Comparison of ENCODE assay signal across 8 cellular contexts in genomic region chr2:26018184-26018716, GRCh38. TPM values are rescaled to one million over a fixed set of nuclear protein-coding genes. Genes with fewer than 3 reads are reported as not detected.
A peak's percentile ranks its signal among the peaks of the same experiment; 100 is the strongest.
DNase-seq lines count a peak whose midpoint lies in the region; TF ChIP-seq lines count a peak whose summit lies in the region.

No MANE protein-coding gene starts in this region.

- TF ChIP-seq CTCF in WERI-Rb-1 (IDR thresholded peaks at IDR 0.05; ENCODE audit: low read depth, low read length) = no peak
- TF ChIP-seq CTCF in esophagus squamous epithelium (IDR thresholded peaks at IDR 0.05) = no peak
- TF ChIP-seq CTCF in nephron (IDR thresholded peaks at IDR 0.05; ENCODE audit: unreplicated experiment in 3 of 3) = no peak
- TF ChIP-seq CTCF in type B pancreatic cell (conservative IDR thresholded peaks at IDR 0.05) = no peak
- no peak for TF ChIP-seq CTCF in nephron progenitor cell (IDR thresholded peaks at IDR 0.05)

- TF ChIP-seq POLR2A in esophagus squamous epithelium (IDR thresholded peaks at IDR 0.05) = no peak

- intact Hi-C loops in esophagus squamous epithelium (cut with DNase I) = no loop called here

- peaks cover 4% of the 10 kb centered on the region for H3K27me3 Mint-ChIP-seq in nephron (ENCODE audit: low read depth)
- no peaks in the 10 kb centered on the region for H3K27me3 Mint-ChIP-seq in type B pancreatic cell
- peaks cover 5% of the 10 kb centered on the region for H3K27me3 Mint-ChIP-seq in nephron progenitor cell (ENCODE audit: low read depth, poor library complexity)

- peak overlapping the region; percentile 69 to 89 (median 76) for H3K27ac Mint-ChIP-seq in nephron
- H3K27ac Mint-ChIP-seq in type B pancreatic cell = peak overlapping the region; percentile 86
- H3K27ac Mint-ChIP-seq in nephron progenitor cell = no peak overlapping the region

- H3K36me3 ChIP-seq in WERI-Rb-1 (no peaks in the 10 kb centered on the region), esophagus squamous epithelium (no peaks in the 10 kb centered on the region)

- H3K4me3 ChIP-seq in WERI-Rb-1 (ENCODE audit: low read depth, low read length) (no peak overlapping the region), esophagus squamous epithelium (no peak overlapping the region)

- TF ChIP-seq RAD21 in Ishikawa (IDR thresholded peaks at IDR 0.05; ENCODE audit: low read depth) = no peak

- H3K4me1 ChIP-seq in esophagus squamous epithelium = peaks cover 24 to 76% (median 25%) of the 10 kb centered on the region in 3 donors

- WGBS in esophagus squamous epithelium, 2 donors = 24 to 33% methylated on average over 1 to 2 of the region's 2 CpGs

- H3K4me3 Mint-ChIP-seq in nephron (no peak overlapping the region), type B pancreatic cell (peak overlapping the region; percentile 23), nephron progenitor cell (no peak overlapping the region)

- H3K27me3 ChIP-seq in WERI-Rb-1 (ENCODE audit: insufficient read depth, low read depth, severe bottlenecking) (peaks cover 5% of the 10 kb centered on the region), esophagus squamous epithelium (no peaks in the 10 kb centered on the region)

- H3K36me3 Mint-ChIP-seq in nephron (ENCODE audit: low read depth) (no peaks in the 10 kb centered on the region), type B pancreatic cell (no peaks in the 10 kb centered on the region), nephron progenitor cell (ENCODE audit: low read depth) (no peaks in the 10 kb centered on the region)

- peak; percentile 55 for TF ChIP-seq EP300 in Ishikawa (IDR thresholded peaks at IDR 0.05; ENCODE audit: borderline replicate concordance)

- H3K4me1 Mint-ChIP-seq in nephron = peaks cover 20% of the 10 kb centered on the region
- H3K4me1 Mint-ChIP-seq in type B pancreatic cell (ENCODE audit: unreplicated experiment) = peaks cover 9% of the 10 kb centered on the region
- peaks cover 6% of the 10 kb centered on the region for H3K4me1 Mint-ChIP-seq in nephron progenitor cell

- no peak overlapping the region for H3K27ac ChIP-seq in WERI-Rb-1
- peak overlapping the region; percentile 79 to 93 (median 86) for H3K27ac ChIP-seq in esophagus squamous epithelium

- no peaks in the 10 kb centered on the region for H3K9me3 ChIP-seq in WERI-Rb-1 (ENCODE audit: severe bottlenecking)
- H3K9me3 ChIP-seq in esophagus squamous epithelium = no peaks in the 10 kb centered on the region

- DNase-seq in EH (ENCODE audit: low read depth) (peak; percentile 85), WERI-Rb-1 (peak; percentile 39), esophagus squamous epithelium (lab: John Stamatoyannopoulos, UW) (no peak), type B pancreatic cell (ENCODE audit: extremely low spot score, unreplicated experiment) (no peak), nephron progenitor cell (no peak), cortex of kidney (lab: John Stamatoyannopoulos, UW) (no peak)

- H3K9me3 Mint-ChIP-seq in nephron = no peaks in the 10 kb centered on the region
- H3K9me3 Mint-ChIP-seq in type B pancreatic cell = no peaks in the 10 kb centered on the region
- no peaks in the 10 kb centered on the region for H3K9me3 Mint-ChIP-seq in nephron progenitor cell

TF ChIP-seq in Ishikawa, 13 proteins besides CTCF, POLR2A, EP300 and RAD21:
- TF ChIP-seq USF1 (IDR thresholded peaks at IDR 0.05) (peak; percentile 90), TCF12 (IDR thresholded peaks at IDR 0.05; ENCODE audit: low read depth) (peak; percentile 75), NFIC (IDR thresholded peaks at IDR 0.05) (peak; percentile 72), TEAD4 (IDR thresholded peaks at IDR 0.05) (peak; percentile 38; the same call in 1 of the 2 replicates), ZBTB7A (IDR thresholded peaks at IDR 0.05; ENCODE audit: low read depth) (no peak)

RNA-seq across cellular contexts. Expression of gene RAB10, which starts 15.6 kb away (rescaled TPM):
- total RNA-seq in esophagus squamous epithelium (100 to 1,000 TPM; 214 to 388 (median 335) TPM), type B pancreatic cell (ENCODE audit: low replicate concordance) (143 and 186 TPM in 2 replicates)

RNA-seq across cellular contexts. Expression of gene KIF3C, which starts 36.0 kb away (rescaled TPM):
- total RNA-seq in esophagus squamous epithelium (1 to 10 TPM; 1.3 to 3.4 (median 1.8) TPM), type B pancreatic cell (ENCODE audit: low replicate concordance) (15.4 and 25.5 TPM in 2 replicates)

Comparison
In these comparisons a context has a peak if more than half of its experiments do, and no peak if none do; other contexts are left out.
1. DNase-seq: peak in EH (single experiment) and WERI-Rb-1 (single experiment); none in esophagus squamous epithelium (single experiment), type B pancreatic cell (single experiment), nephron progenitor cell (single experiment) and cortex of kidney (single experiment).